In the genomic region with DNA sequence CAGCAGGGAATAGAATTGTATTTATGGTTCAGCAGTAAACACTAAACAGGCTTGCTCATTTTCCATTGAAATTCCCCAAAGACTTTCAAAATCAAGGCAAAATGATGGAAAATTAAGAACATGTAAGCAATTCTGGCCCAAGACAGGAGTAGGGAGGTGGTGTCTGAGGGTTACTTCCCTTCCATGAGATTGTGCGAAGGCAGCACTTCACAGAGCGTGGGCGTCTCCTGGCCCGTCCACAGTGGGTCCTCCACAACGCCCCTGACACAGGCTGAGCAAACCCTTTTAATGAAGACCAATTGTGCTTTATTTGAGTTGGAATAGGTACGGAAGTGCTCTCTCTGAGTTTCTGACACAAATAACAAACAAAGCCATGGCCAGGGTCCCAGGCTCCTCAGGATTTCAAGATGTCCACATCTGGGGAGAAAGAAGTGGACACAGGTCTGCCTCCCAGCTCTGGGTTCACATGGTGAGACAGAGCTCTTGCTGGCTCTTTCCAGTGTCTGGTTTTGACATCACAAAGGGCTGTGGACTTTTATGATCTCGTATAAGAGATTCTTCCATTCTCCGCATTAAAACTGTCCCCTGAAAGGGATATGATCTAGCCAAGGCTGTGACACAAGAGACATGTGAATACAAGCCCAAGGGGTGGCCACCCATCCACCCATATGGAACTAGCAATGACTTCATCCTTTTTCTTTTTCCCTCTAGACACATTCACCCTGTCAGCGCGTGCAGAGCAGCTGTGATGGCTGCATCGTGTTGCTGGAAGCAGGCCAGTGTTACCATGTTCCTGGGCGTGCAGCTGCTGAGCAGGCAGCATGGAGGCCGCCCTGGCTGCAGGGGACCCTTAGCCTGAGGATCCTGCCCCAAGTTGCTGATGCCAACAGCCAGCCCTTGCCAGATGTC, we compare ENCODE assay signal across 10 cellular contexts.
DNase-seq lines count a peak whose midpoint lies in the region; ATAC-seq and TF ChIP-seq lines count a peak whose summit lies in the region.
"Had no signal": no experiment of that assay in that cellular context is flagged by ENCODE, and none has a peak within 500 bp of the region (broad histone marks: within the 10 kb centered on the region; RNA-seq: fewer than 3 reads in every experiment).

No MANE protein-coding gene starts in this region.

- peak overlapping the region; percentile 81 for H3K9ac ChIP-seq in mesenchymal stem cell (ENCODE audit: low read length)

- no peak for ATAC-seq in GM18870 (IDR thresholded peaks at IDR 0.05; ENCODE audit: unreplicated experiment)
- ATAC-seq: naive thymus-derived CD8-positive, alpha-beta T cell had no signal

- H3K4me1 Mint-ChIP-seq in CD4-positive, alpha-beta memory T cell = no peaks in the 10 kb centered on the region
- H3K4me1 Mint-ChIP-seq: naive thymus-derived CD8-positive, alpha-beta T cell had no signal

- no peak overlapping the region for H3K4me2 ChIP-seq in mesenchymal stem cell (ENCODE audit: low read length, poor library complexity, severe bottlenecking)

- no peaks in the 10 kb centered on the region for H3K9me3 ChIP-seq in mesenchymal stem cell (ENCODE audit: control insufficient read depth, low read length)
- no peaks in the 10 kb centered on the region for H3K9me3 ChIP-seq in CD4-positive, alpha-beta memory T cell (ENCODE audit: control insufficient read depth in 1 of 2, low read length in 2 of 2)

- no peaks in the 10 kb centered on the region for H3K27me3 ChIP-seq in mesenchymal stem cell (ENCODE audit: control insufficient read depth in 1 of 2, insufficient read depth in 1 of 2, low read length in 2 of 2)
- no peaks in the 10 kb centered on the region for H3K27me3 ChIP-seq in CD4-positive, alpha-beta memory T cell (ENCODE audit: insufficient read depth, low read length)

- peak overlapping the region; percentile 74 for H2BK15ac ChIP-seq in mesenchymal stem cell (ENCODE audit: low read depth, poor library complexity, severe bottlenecking)

- peak overlapping the region; percentile 91 for H4K8ac ChIP-seq in mesenchymal stem cell (ENCODE audit: low read length)

- no peak overlapping the region for H3K27ac Mint-ChIP-seq in CD4-positive, alpha-beta memory T cell
- H3K27ac Mint-ChIP-seq: naive thymus-derived CD8-positive, alpha-beta T cell had no signal

- H2BK5ac ChIP-seq in mesenchymal stem cell (ENCODE audit: low read depth, low read length, poor library complexity, severe bottlenecking) = no peak overlapping the region

- peak overlapping the region; percentile 77 to 88 for H3K4ac ChIP-seq in mesenchymal stem cell (ENCODE audit: low read depth in 1 of 2, low read length in 2 of 2)

- H3K18ac ChIP-seq in mesenchymal stem cell (ENCODE audit: low read depth in 1 of 2, low read length in 2 of 2) = peak overlapping the region; percentile 77 to 92

- no peak overlapping the region for H3K23ac ChIP-seq in mesenchymal stem cell (ENCODE audit: low read length in 2 of 2)

- DNase-seq in AG09309 (ENCODE audit: low read depth) (peak; percentile 64), NCI-H2029 treated with DMSO at 0.1 percent for 48 hours (lab: John Stamatoyannopoulos, UW) (peak; percentile 35), epithelial cell of esophagus (ENCODE audit: low read depth) (peak; percentile 87), mesenchymal stem cell (peak; percentile 65), amniotic stem cell (lab: John Stamatoyannopoulos, UW) (no peak)
- no peak for DNase-seq in stimulated activated CD4-positive, alpha-beta T cell treated with anti-CD3 and anti-CD28 coated beads, Interleukin-15, amount 100 ng/mL, for 24 hours
- DNase-seq in CD4-positive, alpha-beta memory T cell = no peak
- DNase-seq: Karpas-422; naive thymus-derived CD8-positive, alpha-beta T cell had no signal

- no peak for TF ChIP-seq CTCF in AG09309 (IDR thresholded peaks at IDR 0.05; ENCODE audit: control insufficient read depth, insufficient read depth, low read depth, low read length, missing control alignments)
- TF ChIP-seq CTCF in epithelial cell of esophagus (IDR thresholded peaks at IDR 0.05; ENCODE audit: insufficient read depth, low read depth, low read length, missing control alignments) = no peak

- POLR2A ChIA-PET in CD4-positive, alpha-beta memory T cell (lab: Charles Lee; ENCODE audit: partially characterized antibody) = no interaction called here

- peak overlapping the region; percentile 8 for H2AK5ac ChIP-seq in mesenchymal stem cell (ENCODE audit: low read length, severe bottlenecking)

- peak overlapping the region; percentile 71 to 100 for H2BK12ac ChIP-seq in mesenchymal stem cell (ENCODE audit: low read length in 2 of 2)

- peak overlapping the region in 1 of 2 experiments; percentile 99 for H3K14ac ChIP-seq in mesenchymal stem cell (ENCODE audit: low read length in 2 of 2)

- H3K36me3 Mint-ChIP-seq in CD4-positive, alpha-beta memory T cell = no peaks in the 10 kb centered on the region
- H3K36me3 Mint-ChIP-seq: naive thymus-derived CD8-positive, alpha-beta T cell had no signal

- intact Hi-C loops in CD4-positive, alpha-beta memory T cell (cut with micrococcal nuclease) = no loop called here

- no peak overlapping the region for H2AFZ ChIP-seq in mesenchymal stem cell (ENCODE audit: low read depth, low read length)

- H2BK120ac ChIP-seq in mesenchymal stem cell (ENCODE audit: low read depth, low read length) = no peak overlapping the region

- H3K4me3 ChIP-seq in AG09309 (ENCODE audit: control insufficient read depth, low read depth, low read length) (no peak overlapping the region), epithelial cell of esophagus (ENCODE audit: low read length) (no peak overlapping the region), mesenchymal stem cell (ENCODE audit: insufficient read depth in 1 of 2, low read depth in 1 of 2, low read length in 2 of 2) (no peak overlapping the region)
- no peak overlapping the region for H3K4me3 ChIP-seq in CD4-positive, alpha-beta memory T cell (ENCODE audit: low read length in 2 of 2)

- peaks cover 26% of the 10 kb centered on the region for H3K79me1 ChIP-seq in mesenchymal stem cell (replicated peaks; ENCODE audit: low read length, poor library complexity, severe bottlenecking)

- peaks cover 0 to 3% (median 0%) of the 10 kb centered on the region in 8 donors for H3K9me3 Mint-ChIP-seq in CD4-positive, alpha-beta memory T cell

- 74% methylated on average over 11 of the region's 13 CpGs for WGBS in mesenchymal stem cell

- H3K36me3 ChIP-seq in mesenchymal stem cell (ENCODE audit: control insufficient read depth in 1 of 2, insufficient read depth in 2 of 2, low read depth in 1 of 2, low read length in 2 of 2) = peaks cover 4 to 8% of the 10 kb centered on the region in 2 experiments
- no peaks in the 10 kb centered on the region for H3K36me3 ChIP-seq in CD4-positive, alpha-beta memory T cell (ENCODE audit: insufficient read depth, low read length)

- peak overlapping the region; percentile 37 for H3K27ac ChIP-seq in mesenchymal stem cell (ENCODE audit: low read length, poor library complexity, severe bottlenecking)
- H3K27ac ChIP-seq in CD4-positive, alpha-beta memory T cell (ENCODE audit: low read depth, low read length) = no peak overlapping the region

- H3K4me1 ChIP-seq in mesenchymal stem cell (ENCODE audit: control insufficient read depth, insufficient read depth, low read depth, low read length) = peaks cover 30% of the 10 kb centered on the region
- no peaks in the 10 kb centered on the region for H3K4me1 ChIP-seq in CD4-positive, alpha-beta memory T cell (ENCODE audit: insufficient read depth, low read length)

- no peak overlapping the region for H3K4me3 Mint-ChIP-seq in CD4-positive, alpha-beta memory T cell
- H3K4me3 Mint-ChIP-seq: naive thymus-derived CD8-positive, alpha-beta T cell had no signal

- CTCF ChIA-PET in CD4-positive, alpha-beta memory T cell (lab: Charles Lee; ENCODE audit: partially characterized antibody) = no interaction called here

- H4K91ac ChIP-seq in mesenchymal stem cell (ENCODE audit: low read length) = peak overlapping the region; percentile 97

- H3K27me3 Mint-ChIP-seq in CD4-positive, alpha-beta memory T cell = peaks cover 0 to 2% of the 10 kb centered on the region in 2 donors

Comparison
In these comparisons a context has a peak if more than half of its experiments do, and no peak if none do; other contexts are left out.
1. DNase-seq: peak in AG09309 (single experiment), NCI-H2029 treated with DMSO at 0.1 percent for 48 hours (single experiment), epithelial cell of esophagus (single experiment) and mesenchymal stem cell (single experiment); none in amniotic stem cell (single experiment), stimulated activated CD4-positive, alpha-beta T cell treated with anti-CD3 and anti-CD28 coated beads, Interleukin-15, amount 100 ng/mL, for 24 hours (single experiment) and CD4-positive, alpha-beta memory T cell (0 of 5).